In the genomic region with DNA sequence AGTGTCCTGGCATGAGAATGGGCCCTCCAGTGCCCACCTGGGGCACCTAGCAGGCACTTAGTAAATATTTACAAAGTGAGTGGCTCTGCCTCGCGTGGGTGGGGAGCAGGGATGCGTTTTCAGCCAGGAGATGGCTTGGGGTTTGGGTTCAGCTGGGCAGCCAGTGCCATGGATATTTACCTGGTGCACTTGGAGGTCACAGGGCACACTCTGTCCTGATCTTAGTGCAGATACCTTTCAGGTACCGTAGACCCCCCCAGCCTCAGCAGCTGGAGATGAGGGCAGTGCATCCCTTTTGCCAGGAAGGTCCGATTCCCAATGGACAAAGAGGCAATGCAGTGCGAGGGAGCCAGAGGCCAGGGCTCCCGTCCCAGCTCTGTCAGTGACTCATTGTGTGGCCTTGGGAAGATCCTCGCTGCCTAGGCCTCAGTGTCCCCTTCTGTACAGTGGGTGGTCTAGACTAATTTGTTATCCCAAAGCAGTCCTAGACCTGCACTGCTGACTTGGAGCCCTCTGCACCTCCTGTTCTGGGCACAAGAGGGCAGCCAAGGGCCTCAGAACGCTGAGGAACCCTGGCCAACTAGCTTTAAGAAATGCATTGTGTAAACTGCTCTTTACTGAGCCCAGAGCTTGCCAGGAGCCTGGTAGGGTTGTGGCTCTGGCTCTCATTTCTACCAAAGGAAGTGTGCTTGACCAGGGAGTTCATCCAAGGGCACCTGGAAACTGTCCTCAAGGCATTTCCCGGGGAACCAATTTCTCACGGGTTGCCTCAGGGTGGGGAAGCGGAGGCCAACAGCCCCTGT, we compare ENCODE assay signal across 8 cellular contexts. TPM values are rescaled to one million over a fixed set of nuclear protein-coding genes. Genes with fewer than 3 reads are reported as not detected.
DNase-seq lines count a peak whose midpoint lies in the region; ATAC-seq and TF ChIP-seq lines count a peak whose summit lies in the region.

No MANE protein-coding gene starts in this region.

- peak; percentile 59 for DNase-seq in NCI-H2227 treated with DMSO at 0.1 percent for 48 hours (lab: John Stamatoyannopoulos, UW)
- peak; percentile 56 to 65 for DNase-seq in activated CD4-positive, alpha-beta T cell treated with anti-CD3 and anti-CD28 coated beads for 4 hours
- peak; percentile 87 for DNase-seq in chondrocyte (ENCODE audit: low spot score)
- peak; percentile 58 to 76 for DNase-seq in left lung
- peak; percentile 53 to 61 for DNase-seq in stimulated activated CD4-positive, alpha-beta T cell treated with anti-CD3 and anti-CD28 coated beads, Interleukin-4, amount 100 ng/mL, for 4 hours

- H3K4me1 Mint-ChIP-seq in chondrocyte (ENCODE audit: low read depth): peaks cover 24% of the 10 kb centered on the region

- H3K4me1 ChIP-seq in left lung: peaks cover 0 to 7% of the 10 kb centered on the region in 2 donors

- ATAC-seq in HG02884 (IDR thresholded peaks at IDR 0.05; ENCODE audit: unreplicated experiment) (peak; percentile 83), left lung (peak; percentile 97), HG03469 (IDR thresholded peaks at IDR 0.05; ENCODE audit: unreplicated experiment) (no peak)

- H3K27ac ChIP-seq in left lung: no peak overlapping the region

- H3K27ac Mint-ChIP-seq in chondrocyte (ENCODE audit: unreplicated experiment): no peak overlapping the region

- no peak overlapping the region for H3K4me3 ChIP-seq in left lung

- peaks cover 5% of the 10 kb centered on the region for H3K36me3 Mint-ChIP-seq in chondrocyte (ENCODE audit: low read depth)

- H3K27me3 Mint-ChIP-seq in chondrocyte (ENCODE audit: low read depth): no peaks in the 10 kb centered on the region

- H3K9me3 ChIP-seq in left lung: no peaks in the 10 kb centered on the region

- intact Hi-C loops in left lung (cut with DNase I): loop anchor here in 1 of 2 donors (2.0 kb wide), 1 partner anchor 153 kb away; no protein-coding TSS in a partner anchor

- no peaks in the 10 kb centered on the region for H3K9me3 Mint-ChIP-seq in chondrocyte (ENCODE audit: low read depth)

- peaks cover 0 to 11% of the 10 kb centered on the region in 2 donors for H3K36me3 ChIP-seq in left lung

- no peaks in the 10 kb centered on the region for H3K27me3 ChIP-seq in left lung

- no peak overlapping the region for H3K4me3 Mint-ChIP-seq in chondrocyte (ENCODE audit: unreplicated experiment)

- TF ChIP-seq CTCF in GM12874 (IDR thresholded peaks at IDR 0.05; ENCODE audit: insufficient read depth, low read depth, low read length): peak; percentile 89
- peak; percentile 94 for TF ChIP-seq CTCF in chondrocyte (IDR thresholded peaks at IDR 0.05)
- peak; percentile 87 to 88 for TF ChIP-seq CTCF in left lung (IDR thresholded peaks at IDR 0.05)

RNA-seq across cellular contexts. Expression of gene HDAC11, which starts 16.0 kb away (rescaled TPM):
- total RNA-seq in chondrocyte (10.7 to 16.5 TPM (median 15.2 TPM) in 3 replicates), left lung (10 to 100 TPM; 14.0 to 22.0 TPM)

RNA-seq across cellular contexts. Expression of gene FBLN2, which starts 52.8 kb away (rescaled TPM):
- total RNA-seq in chondrocyte (284 to 413 TPM (median 394 TPM) in 3 replicates), left lung (10 to 100 TPM; 69.8 to 96.6 TPM)
